ENCODE assay signal across 8 cellular contexts in the genomic region with DNA sequence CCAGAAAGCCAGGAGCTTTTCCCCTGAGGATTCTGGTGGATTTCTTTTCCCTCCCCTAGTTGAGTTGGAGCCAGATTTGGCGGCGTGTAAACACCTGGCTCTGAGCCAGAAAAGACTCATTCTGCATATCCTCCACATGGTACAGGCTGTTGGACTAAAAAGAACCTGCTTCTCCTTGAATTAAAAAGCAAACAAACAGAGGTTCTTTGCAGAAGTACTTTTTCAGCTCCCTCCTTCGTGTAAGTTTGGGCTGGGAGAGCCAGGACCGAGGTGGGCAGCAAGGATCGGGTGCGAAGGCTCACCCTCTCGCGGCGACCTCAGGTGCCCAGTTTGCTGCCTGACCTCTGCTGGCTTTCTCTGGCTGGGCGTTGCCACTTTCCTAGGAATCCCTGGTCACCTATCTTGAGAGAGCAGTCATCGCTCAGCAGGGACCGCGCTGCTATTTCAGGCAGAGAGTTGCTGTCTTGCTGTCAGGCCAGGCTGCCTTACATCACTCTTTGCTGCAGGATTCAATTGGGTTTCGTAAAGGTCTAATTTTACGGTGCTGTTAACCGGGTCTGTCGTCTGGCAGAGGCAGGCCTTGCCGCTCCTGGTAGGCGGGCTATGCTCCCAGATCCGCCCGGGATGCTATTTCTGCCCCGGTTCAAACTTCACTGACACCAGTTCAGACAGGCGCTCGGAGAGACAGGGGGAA. TPM values are rescaled to one million over a fixed set of nuclear protein-coding genes. Genes with fewer than 3 reads are reported as not detected.
DNase-seq lines count a peak whose midpoint lies in the region; ATAC-seq and TF ChIP-seq lines count a peak whose summit lies in the region.

No MANE protein-coding gene starts in this region.

- WGBS in lung, 2 donors = 9 to 12% methylated on average over 24 of the region's 24 CpGs

- H3K4me1 ChIP-seq in duodenal mucosa (ENCODE audit: control insufficient read depth in 1 of 2, insufficient read depth in 2 of 2, low read length in 2 of 2) = peaks cover 0 to 6% of the 10 kb centered on the region in 2 donors
- H3K4me1 ChIP-seq in lung (ENCODE audit: control insufficient read depth in 2 of 2, insufficient read depth in 2 of 2, low read length in 2 of 2) = peaks cover 2 to 15% of the 10 kb centered on the region in 2 donors

- ATAC-seq in lung (ENCODE audit: insufficient read depth, low FRiP score) = no peak
- no peak for ATAC-seq in activated T-helper 17 cell treated with anti-CD3 and anti-CD28 coated beads, Interleukin-2, amount 50 U/mL, for 72 hours (replicated peaks)
- ATAC-seq in GM21360 (IDR thresholded peaks at IDR 0.05; ENCODE audit: unreplicated experiment) = no peak
- no peak for ATAC-seq in GM18873 (IDR thresholded peaks at IDR 0.05; ENCODE audit: low FRiP score, unreplicated experiment)

- TF ChIP-seq CTCF in lung (IDR thresholded peaks at IDR 0.05; ENCODE audit: control extremely low read depth, extremely low read depth) = no peak

- no peaks in the 10 kb centered on the region for H3K4me1 Mint-ChIP-seq in activated T-helper 17 cell treated with anti-CD3 and anti-CD28 coated beads, Interleukin-2, amount 50 U/mL, for 72 hours

- H3K4me3 Mint-ChIP-seq in activated T-helper 17 cell treated with anti-CD3 and anti-CD28 coated beads, Interleukin-2, amount 50 U/mL, for 72 hours = no peak overlapping the region

- no peak overlapping the region for H3K27ac Mint-ChIP-seq in activated T-helper 17 cell treated with anti-CD3 and anti-CD28 coated beads, Interleukin-2, amount 50 U/mL, for 72 hours

- H3K36me3 ChIP-seq in duodenal mucosa (ENCODE audit: control insufficient read depth in 1 of 2, insufficient read depth in 2 of 2, low read length in 2 of 2) (no peaks in the 10 kb centered on the region), lung (ENCODE audit: control insufficient read depth in 2 of 2, insufficient read depth in 2 of 2, low read length in 2 of 2) (no peaks in the 10 kb centered on the region)

- H3K4me3 ChIP-seq in duodenal mucosa (ENCODE audit: low read depth in 1 of 2, low read length in 2 of 2) (peak overlapping the region; percentile 11 to 27), lung (no peak overlapping the region)

- peaks cover 43 to 62% of the 10 kb centered on the region in 2 donors for H3K27me3 ChIP-seq in duodenal mucosa (ENCODE audit: control insufficient read depth in 1 of 2, insufficient read depth in 2 of 2, low read length in 2 of 2)
- H3K27me3 ChIP-seq in lung (ENCODE audit: control insufficient read depth, insufficient read depth) = peaks cover 6% of the 10 kb centered on the region

- peaks cover 64% of the 10 kb centered on the region for H3K27me3 Mint-ChIP-seq in activated T-helper 17 cell treated with anti-CD3 and anti-CD28 coated beads, Interleukin-2, amount 50 U/mL, for 72 hours

- peak overlapping the region in 1 of 2 donors; percentile 30 for H3K9ac ChIP-seq in duodenal mucosa (ENCODE audit: low read depth in 1 of 2, low read length in 2 of 2)

- H3K27ac ChIP-seq in duodenal mucosa (ENCODE audit: low read depth, low read length) = peak overlapping the region; percentile 69
- H3K27ac ChIP-seq in lung (ENCODE audit: low read depth in 1 of 2, low read length in 1 of 2) = peak overlapping the region; percentile 68 to 97

- H3K9me3 Mint-ChIP-seq in activated T-helper 17 cell treated with anti-CD3 and anti-CD28 coated beads, Interleukin-2, amount 50 U/mL, for 72 hours = no peaks in the 10 kb centered on the region

- DNase-seq in DMS79 (lab: John Stamatoyannopoulos, UW) = peak; percentile 83
- peak; percentile 96 for DNase-seq in NCI-H2171 treated with DMSO at 0.1 percent for 48 hours (lab: John Stamatoyannopoulos, UW)
- peak; percentile 39 for DNase-seq in lung (ENCODE audit: low spot score)
- no peak for DNase-seq in SW 1271 (lab: John Stamatoyannopoulos, UW)

- H3K9me3 ChIP-seq in duodenal mucosa (ENCODE audit: control insufficient read depth in 1 of 2, low read length in 2 of 2) (no peaks in the 10 kb centered on the region), lung (ENCODE audit: control insufficient read depth in 2 of 2, insufficient read depth in 1 of 2, low read length in 1 of 2) (peaks cover 0 to 1% of the 10 kb centered on the region in 2 donors)

- H3K36me3 Mint-ChIP-seq in activated T-helper 17 cell treated with anti-CD3 and anti-CD28 coated beads, Interleukin-2, amount 50 U/mL, for 72 hours (ENCODE audit: low read depth) = no peaks in the 10 kb centered on the region

RNA-seq across cellular contexts. Expression of a gene that starts 3.2 kb away (rescaled TPM):
- total RNA-seq in lung = 1 to 10 TPM; 4.6 to 6.7 TPM
- 1 to 10 TPM in 1 of 2 donors, under 1 TPM in 1; 0.45 to 2.7 TPM for polyA plus RNA-seq in lung
- under 1 TPM; 0.26 to 0.35 TPM for total RNA-seq in activated T-helper 17 cell treated with anti-CD3 and anti-CD28 coated beads, Interleukin-2, amount 50 U/mL, for 72 hours

Comparison
In these comparisons a context has a peak if more than half of its experiments do, and no peak if none do; other contexts are left out.
1. DNase-seq: peak in DMS79 (single experiment), NCI-H2171 treated with DMSO at 0.1 percent for 48 hours (single experiment) and lung (single experiment); none in SW 1271 (0 of 2).
2. RNA of a gene that starts 3.2 kb away (total RNA-seq): 4.6 to 6.7 TPM in lung; 0.26 to 0.35 TPM in activated T-helper 17 cell treated with anti-CD3 and anti-CD28 coated beads, Interleukin-2, amount 50 U/mL, for 72 hours; every median in the first group is over 4 times any median in the second.